In genomic region chr4:10106421-10107039, GRCh38 we compare ENCODE assay signal across 8 cellular contexts. TPM values are rescaled to one million over a fixed set of nuclear protein-coding genes. Genes with fewer than 3 reads are reported as not detected.
A peak's percentile ranks its signal among the peaks of the same experiment; 100 is the strongest.
DNase-seq lines count a peak whose midpoint lies in the region; ATAC-seq and TF ChIP-seq lines count a peak whose summit lies in the region.

No MANE protein-coding gene starts in this region.

- H3K9me3 ChIP-seq in GM23248 (ENCODE audit: low read depth) (no peaks in the 10 kb centered on the region), left ventricle myocardium inferior (replicated peaks) (no peaks in the 10 kb centered on the region)

- 0 out of 2 replicates have a peak, but pooled peaks cover 5% of the 10 kb centered on the region for H4K20me1 ChIP-seq in GM23248 (ENCODE audit: insufficient read depth)

- H3K27me3 ChIP-seq in GM23248 (replicated peaks; ENCODE audit: insufficient read depth) (no peaks in the 10 kb centered on the region), left ventricle myocardium inferior (ENCODE audit: low read depth) (no peaks in the 10 kb centered on the region)

- H3K4me3 ChIP-seq in GM23248, result peak overlapping the region; percentile 69
- H3K4me3 ChIP-seq in left ventricle myocardium inferior, result peak overlapping the region; percentile 11
- H3K4me3 ChIP-seq in skin epidermis, result no peak overlapping the region

- peaks cover 79% of the 10 kb centered on the region for H3F3A ChIP-seq in GM23248 (ENCODE audit: insufficient read depth)

- intact Hi-C loops in left ventricle myocardium inferior (cut with micrococcal nuclease), result no loop called here

- peak; percentile 87 for ATAC-seq in SK-N-SH treated with all-trans-retinoic acid at 6 μM for 48 hours

- TF ChIP-seq CTCF in left ventricle myocardium inferior (IDR thresholded peaks at IDR 0.05; ENCODE audit: borderline replicate concordance), result no peak

- peak overlapping the region; percentile 87 for H3K27ac ChIP-seq in GM23248
- H3K27ac ChIP-seq in left ventricle myocardium inferior (replicated peaks), result peak overlapping the region; percentile 76
- peak overlapping the region in 17 of 21 experiments; percentile 50 to 89 (median 76) for H3K27ac ChIP-seq in skin epidermis

- peak overlapping the region; percentile 74 for H3K4me2 ChIP-seq in GM23248 (ENCODE audit: unreplicated experiment)

- WGBS in GM23248 (ENCODE audit: low coverage in 1 of 2, low lambda C conversion rate in 2 of 2, missing lambda C conversion rate in 2 of 2), 2 experiments, result 2 to 3% methylated on average over 13 of the region's 13 CpGs

- peaks cover 26% of the 10 kb centered on the region; the same call in 1 of the 2 replicates for H3K36me3 ChIP-seq in GM23248 (ENCODE audit: low read depth)
- H3K36me3 ChIP-seq in left ventricle myocardium inferior, result peaks cover 44% of the 10 kb centered on the region

- no peak overlapping the region for H2AFZ ChIP-seq in GM23248

- in situ Hi-C loops in GM23248 (cut with MboI), result no loop called here

- H3K9ac ChIP-seq in GM23248, result peak overlapping the region; percentile 58

- peaks cover 78% of the 10 kb centered on the region for H3K4me1 ChIP-seq in GM23248 (ENCODE audit: insufficient read depth)
- peaks cover 99% of the 10 kb centered on the region for H3K4me1 ChIP-seq in left ventricle myocardium inferior

- DNase-seq in GM23248, result peak; percentile 99
- DNase-seq in activated naive CD8-positive, alpha-beta T cell treated with anti-CD3 and anti-CD28 coated beads, Interleukin-2, amount 50 U/mL, for 16 hours (ENCODE audit: low read depth, low spot score), result peak; percentile 57
- DNase-seq in left ventricle myocardium inferior, result no peak
- DNase-seq in SK-N-DZ (ENCODE audit: low spot score), result no peak
- no peak for DNase-seq in HT-29 (ENCODE audit: low spot score)
- DNase-seq in mesenteric fat pad (ENCODE audit: low spot score), result no peak

- H3K79me2 ChIP-seq in GM23248 (ENCODE audit: insufficient read depth), result peaks cover 97% of the 10 kb centered on the region

- no peaks in the 10 kb centered on the region for H3K9me2 ChIP-seq in GM23248 (ENCODE audit: insufficient read depth)

TF ChIP-seq in SK-N-SH treated with all-trans-retinoic acid at 6 μM for 48 hours, 23 proteins besides CTCF, POLR2A, EP300 and RAD21:
- TF ChIP-seq POU6F1 (CRISPR knock-in tag; IDR thresholded peaks at IDR 0.05; ENCODE audit: borderline replicate concordance, low read depth) (no peak), PATZ1 (CRISPR knock-in tag; IDR thresholded peaks at IDR 0.05; ENCODE audit: borderline replicate concordance) (peak; percentile 35; the same call in 1 of the 2 replicates)

RNA-seq across cellular contexts. Expression of gene WDR1, which starts 10.1 kb away (rescaled TPM):
- 471 and 487 TPM in 2 replicates for total RNA-seq in GM23248 (2014; rRNA removed; shearing (Covaris generic))
- 413 and 419 TPM in 2 replicates for polyA plus RNA-seq in GM23248 (2016; fragmentation: Nextera tagmentation; extraction: Ambion mirVana)
- total RNA-seq in left ventricle myocardium inferior (157 TPM), mesenteric fat pad (249 TPM)
- 51.3 and 55.2 TPM in 2 replicates for polyA plus RNA-seq in SK-N-DZ (2014; cell fraction: cytosol; rRNA removed)
- 42.2 and 42.5 TPM in 2 replicates for polyA plus RNA-seq in SK-N-DZ (2014; cell fraction: nucleus; rRNA removed)
- total RNA-seq in HT-29 (2014; rRNA removed; shearing (Covaris generic)), result 306 and 310 TPM in 2 replicates

Comparison
In these comparisons a context has a peak if more than half of its experiments do, and no peak if none do; other contexts are left out.
1. DNase-seq: peak in GM23248 (single experiment) and activated naive CD8-positive, alpha-beta T cell treated with anti-CD3 and anti-CD28 coated beads, Interleukin-2, amount 50 U/mL, for 16 hours (single experiment); none in left ventricle myocardium inferior (single experiment), SK-N-DZ (single experiment), HT-29 (single experiment) and mesenteric fat pad (single experiment).
2. H3K4me3 ChIP-seq: peak in GM23248 (single experiment) and left ventricle myocardium inferior (single experiment); none in skin epidermis (0 of 7).
3. Peak in every context shown above with its lines, with median percentiles within 50 percentile points of each other: H3K27ac ChIP-seq.